In genomic region chr12:88235183-88235833, GRCh38 we compare ENCODE assay signal across 21 cellular contexts.
DNase-seq lines count a peak whose midpoint lies in the region; ATAC-seq, FAIRE-seq and TF ChIP-seq lines count a peak whose summit lies in the region.
"Had no signal": no experiment of that assay in that cellular context is flagged by ENCODE, and none has a peak within 500 bp of the region (broad histone marks: within the 10 kb centered on the region; RNA-seq: fewer than 3 reads in every experiment).

No MANE protein-coding gene starts in this region.

- H3K9me3 ChIP-seq in effector memory CD4-positive, alpha-beta T cell (ENCODE audit: control insufficient read depth, low read length): no peaks in the 10 kb centered on the region
- no peaks in the 10 kb centered on the region for H3K9me3 ChIP-seq in kidney (ENCODE audit: control insufficient read depth in 1 of 2, low read length in 2 of 2)
- H3K9me3 ChIP-seq: BE2C, esophagus squamous epithelium, neutrophil, Peyer's patch, right lobe of liver had no signal

- no peak for TF ChIP-seq CTCF in kidney (IDR thresholded peaks at IDR 0.05; ENCODE audit: borderline replicate concordance, extremely low read depth, insufficient read depth)

- H3K27me3 Mint-ChIP-seq in activated T-helper 17 cell treated with anti-CD3 and anti-CD28 coated beads, Interleukin-2, amount 50 U/mL, for 72 hours: no peaks in the 10 kb centered on the region
- H3K27me3 Mint-ChIP-seq: brain had no signal

- H3K36me3 ChIP-seq in effector memory CD4-positive, alpha-beta T cell (ENCODE audit: control insufficient read depth, insufficient read depth, low read length): no peaks in the 10 kb centered on the region
- H3K36me3 ChIP-seq in kidney (ENCODE audit: control insufficient read depth in 1 of 2, insufficient read depth in 2 of 2, low read length in 2 of 2): no peaks in the 10 kb centered on the region
- H3K36me3 ChIP-seq: BE2C, esophagus squamous epithelium, neutrophil, Peyer's patch, right lobe of liver had no signal

- peak overlapping the region; percentile 85 for H3K27ac Mint-ChIP-seq in activated T-helper 17 cell treated with anti-CD3 and anti-CD28 coated beads, Interleukin-2, amount 50 U/mL, for 72 hours
- H3K27ac Mint-ChIP-seq: brain had no signal

- no peaks in the 10 kb centered on the region for H3K36me3 Mint-ChIP-seq in activated T-helper 17 cell treated with anti-CD3 and anti-CD28 coated beads, Interleukin-2, amount 50 U/mL, for 72 hours (ENCODE audit: low read depth)
- H3K36me3 Mint-ChIP-seq: brain had no signal

- H3K27me3 ChIP-seq in effector memory CD4-positive, alpha-beta T cell (replicated peaks; ENCODE audit: control insufficient read depth, insufficient read depth, low read length, poor library complexity, severe bottlenecking): no peaks in the 10 kb centered on the region
- H3K27me3 ChIP-seq: BE2C, esophagus squamous epithelium, neutrophil, Peyer's patch, right lobe of liver had no signal

- FAIRE-seq in kidney (lab: Jason Lieb, UNC): no peak
- FAIRE-seq: HTR-8/SVneo had no signal

- peak; percentile 51 for ATAC-seq in HG02642 (IDR thresholded peaks at IDR 0.05; ENCODE audit: poor library complexity, unreplicated experiment)
- ATAC-seq in activated T-helper 17 cell treated with anti-CD3 and anti-CD28 coated beads, Interleukin-2, amount 50 U/mL, for 72 hours (replicated peaks): peak; percentile 90
- no peak for ATAC-seq in HG02981 (IDR thresholded peaks at IDR 0.05; ENCODE audit: unreplicated experiment)
- ATAC-seq: right lobe of liver had no signal

- peak; percentile 9 for DNase-seq in stimulated activated naive CD4-positive, alpha-beta T cell treated with Interleukin-2 at 50 U/mL for 16 hours (lab: John Stamatoyannopoulos, UW)
- DNase-seq in stimulated activated naive CD4-positive, alpha-beta T cell (lab: John Stamatoyannopoulos, UW): no peak
- DNase-seq in effector memory CD4-positive, alpha-beta T cell: no peak
- DNase-seq in kidney: no peak
- DNase-seq: BE2C, DMS 273 treated with DMSO at 0.1 percent for 48 hours, esophagus squamous epithelium, islet precursor cell, mesendoderm, NCI-H1930, NCI-H526 treated with DMSO at 0.1 percent for 48 hours, Peyer's patch, right lobe of liver, SW 1271 had no signal

- peaks cover 4% of the 10 kb centered on the region for H3K9me3 Mint-ChIP-seq in activated T-helper 17 cell treated with anti-CD3 and anti-CD28 coated beads, Interleukin-2, amount 50 U/mL, for 72 hours

- H3K4me3 Mint-ChIP-seq in activated T-helper 17 cell treated with anti-CD3 and anti-CD28 coated beads, Interleukin-2, amount 50 U/mL, for 72 hours: peak overlapping the region; percentile 51
- H3K4me3 Mint-ChIP-seq: brain had no signal

- H3K4me3 ChIP-seq in effector memory CD4-positive, alpha-beta T cell (ENCODE audit: insufficient read depth, low read depth, low read length, poor library complexity, severe bottlenecking): no peak overlapping the region
- no peak overlapping the region for H3K4me3 ChIP-seq in kidney (ENCODE audit: low read length in 2 of 2)
- H3K4me3 ChIP-seq: esophagus squamous epithelium, Peyer's patch, right lobe of liver had no signal

- no peak overlapping the region for H3K27ac ChIP-seq in effector memory CD4-positive, alpha-beta T cell (ENCODE audit: insufficient read depth, low read length, poor library complexity, severe bottlenecking)
- H3K27ac ChIP-seq in kidney (ENCODE audit: low read depth in 2 of 2, low read length in 2 of 2): no peak overlapping the region
- H3K27ac ChIP-seq: esophagus squamous epithelium, neutrophil, Peyer's patch, right lobe of liver, VCaP had no signal

- intact Hi-C loops in kidney (cut with DNase I): no loop called here

- no peak overlapping the region for H3K9ac ChIP-seq in kidney (ENCODE audit: low read length in 2 of 2)

- H3K4me1 ChIP-seq in effector memory CD4-positive, alpha-beta T cell (ENCODE audit: control insufficient read depth, insufficient read depth, low read length, poor library complexity, severe bottlenecking): no peaks in the 10 kb centered on the region
- no peaks in the 10 kb centered on the region for H3K4me1 ChIP-seq in kidney (ENCODE audit: control insufficient read depth in 1 of 2, insufficient read depth in 1 of 2, low read depth in 1 of 2, low read length in 2 of 2)
- H3K4me1 ChIP-seq: BE2C, esophagus squamous epithelium, Peyer's patch, right lobe of liver had no signal

- H3K4me1 Mint-ChIP-seq in activated T-helper 17 cell treated with anti-CD3 and anti-CD28 coated beads, Interleukin-2, amount 50 U/mL, for 72 hours: peaks cover 13% of the 10 kb centered on the region
- H3K4me1 Mint-ChIP-seq: brain had no signal
